1 cellular context compared by ENCODE assay signal in the genomic region with DNA sequence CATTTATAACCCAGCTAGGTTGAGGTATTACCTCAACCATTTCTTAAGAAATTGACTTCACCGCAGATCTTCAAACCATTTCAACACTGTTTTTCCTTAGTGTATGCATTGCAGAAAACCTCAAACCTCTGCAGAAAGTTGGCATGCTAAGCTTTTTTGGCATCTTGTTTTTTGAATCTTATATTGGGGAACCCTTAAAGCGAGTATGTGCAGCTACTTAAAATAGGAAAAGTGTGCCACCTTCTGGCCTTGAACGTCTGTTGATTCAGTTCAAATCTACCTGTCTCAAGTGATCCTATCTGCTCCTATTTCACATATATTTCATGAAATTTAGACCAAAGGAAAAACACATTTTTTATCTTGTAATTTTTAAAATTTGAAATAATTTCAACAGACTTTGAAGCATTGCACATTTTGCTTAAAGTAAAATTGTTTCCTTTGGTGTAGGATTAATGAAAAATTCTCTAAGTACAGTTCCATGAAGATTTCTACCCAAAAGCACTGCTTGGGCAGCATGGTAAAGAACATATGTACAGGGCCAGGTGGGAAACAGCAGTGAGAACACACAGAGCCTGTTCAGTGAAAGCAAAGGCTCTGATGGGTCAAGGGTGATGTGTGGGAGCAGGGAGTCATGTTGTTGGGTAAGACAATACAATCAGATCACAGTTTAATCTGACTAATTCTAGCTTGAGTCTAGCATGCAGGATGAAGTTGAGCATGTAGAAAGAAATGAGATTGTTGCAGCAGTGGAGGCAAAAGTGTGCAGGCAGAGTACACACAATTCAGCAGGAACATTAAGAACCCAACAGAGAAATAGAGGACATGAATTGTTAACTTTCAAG.
TF ChIP-seq lines count a peak whose summit lies in the region.

No MANE protein-coding gene starts in this region.

TF ChIP-seq in K562, 482 proteins besides CTCF, POLR2A, EP300 and RAD21 (continued from another document and continues in another):
- TF ChIP-seq ZNF274 (IDR thresholded peaks at IDR 0.05; ENCODE audit: borderline replicate concordance, low read depth, low read length) (no peak), SREBF2 (CRISPR knock-in tag; IDR thresholded peaks at IDR 0.05) (no peak), TBL1XR1 (IDR thresholded peaks at IDR 0.05; ENCODE audit: low read length in 2 of 2) (no peak), BACH1 (tag; IDR thresholded peaks at IDR 0.05) (no peak), ZNF263 (CRISPR knock-in tag; IDR thresholded peaks at IDR 0.05; ENCODE audit: borderline replicate concordance) (no peak), LEF1 (IDR thresholded peaks at IDR 0.05) (no peak), POU5F1 (IDR thresholded peaks at IDR 0.05; ENCODE audit: borderline replicate concordance, low read depth, low read length, partially characterized antibody) (no peak), SMC3 (conservative IDR thresholded peaks at IDR 0.05; ENCODE audit: insufficient read depth, low read depth, low read length) (peak; percentile 89), ZNF143 (CRISPR knock-in tag; IDR thresholded peaks at IDR 0.05) (no peak), NFATC3 (IDR thresholded peaks at IDR 0.05) (0 out of 2 replicates have a peak, but pooled peaks have one; percentile 32), HDAC3 (IDR thresholded peaks at IDR 0.05; ENCODE audit: borderline replicate concordance, partially characterized antibody) (no peak), TSC22D4 (tag; IDR thresholded peaks at IDR 0.05) (no peak), ZC3H8 (IDR thresholded peaks at IDR 0.05) (no peak), ESRRB (CRISPR knock-in tag; IDR thresholded peaks at IDR 0.05; ENCODE audit: borderline replicate concordance) (no peak), ZNF282 (CRISPR knock-in tag; IDR thresholded peaks at IDR 0.05) (no peak), NONO (IDR thresholded peaks at IDR 0.05; ENCODE audit: low read depth in 2 of 2, low read length in 1 of 2) (no peak), IRF2 (CRISPR knock-in tag; IDR thresholded peaks at IDR 0.05) (no peak), HIVEP1 (CRISPR knock-in tag; IDR thresholded peaks at IDR 0.05) (no peak), ELF2 (CRISPR knock-in tag; IDR thresholded peaks at IDR 0.05) (no peak), RBM17 (IDR thresholded peaks at IDR 0.05; ENCODE audit: borderline replicate concordance, low read depth, low read length) (no peak), STAG1 (CRISPR knock-in tag; IDR thresholded peaks at IDR 0.05; ENCODE audit: borderline replicate concordance) (no peak), TEAD2 (tag; IDR thresholded peaks at IDR 0.05) (no peak), ZC3H11A (IDR thresholded peaks at IDR 0.05; ENCODE audit: low read depth, low read length) (no peak), ZKSCAN1 (IDR thresholded peaks at IDR 0.05; ENCODE audit: low read depth, low read length) (no peak), ZNF212 (CRISPR knock-in tag; IDR thresholded peaks at IDR 0.05) (no peak), HNRNPUL1 (IDR thresholded peaks at IDR 0.05; ENCODE audit: low read length) (no peak), PHF21A (IDR thresholded peaks at IDR 0.05; ENCODE audit: borderline replicate concordance, low read depth) (no peak), ZNF76 (CRISPR knock-in tag; IDR thresholded peaks at IDR 0.05; ENCODE audit: borderline replicate concordance) (no peak), GATAD2A (IDR thresholded peaks at IDR 0.05) (no peak), NR2C1 (IDR thresholded peaks at IDR 0.05) (no peak), NR2C1 (tag; IDR thresholded peaks at IDR 0.05) (no peak), MYC (IDR thresholded peaks at IDR 0.05; ENCODE audit: low read depth, low read length) (no peak), MYC (CRISPR knock-in tag; IDR thresholded peaks at IDR 0.05; ENCODE audit: borderline replicate concordance, low read depth) (no peak), ZSCAN29 (IDR thresholded peaks at IDR 0.05) (no peak), KAT8 (IDR thresholded peaks at IDR 0.05; ENCODE audit: low read depth) (no peak), CBX5 (IDR thresholded peaks at IDR 0.05; ENCODE audit: borderline replicate concordance, low read depth) (no peak)
- TF ChIP-seq, protein P1, sequence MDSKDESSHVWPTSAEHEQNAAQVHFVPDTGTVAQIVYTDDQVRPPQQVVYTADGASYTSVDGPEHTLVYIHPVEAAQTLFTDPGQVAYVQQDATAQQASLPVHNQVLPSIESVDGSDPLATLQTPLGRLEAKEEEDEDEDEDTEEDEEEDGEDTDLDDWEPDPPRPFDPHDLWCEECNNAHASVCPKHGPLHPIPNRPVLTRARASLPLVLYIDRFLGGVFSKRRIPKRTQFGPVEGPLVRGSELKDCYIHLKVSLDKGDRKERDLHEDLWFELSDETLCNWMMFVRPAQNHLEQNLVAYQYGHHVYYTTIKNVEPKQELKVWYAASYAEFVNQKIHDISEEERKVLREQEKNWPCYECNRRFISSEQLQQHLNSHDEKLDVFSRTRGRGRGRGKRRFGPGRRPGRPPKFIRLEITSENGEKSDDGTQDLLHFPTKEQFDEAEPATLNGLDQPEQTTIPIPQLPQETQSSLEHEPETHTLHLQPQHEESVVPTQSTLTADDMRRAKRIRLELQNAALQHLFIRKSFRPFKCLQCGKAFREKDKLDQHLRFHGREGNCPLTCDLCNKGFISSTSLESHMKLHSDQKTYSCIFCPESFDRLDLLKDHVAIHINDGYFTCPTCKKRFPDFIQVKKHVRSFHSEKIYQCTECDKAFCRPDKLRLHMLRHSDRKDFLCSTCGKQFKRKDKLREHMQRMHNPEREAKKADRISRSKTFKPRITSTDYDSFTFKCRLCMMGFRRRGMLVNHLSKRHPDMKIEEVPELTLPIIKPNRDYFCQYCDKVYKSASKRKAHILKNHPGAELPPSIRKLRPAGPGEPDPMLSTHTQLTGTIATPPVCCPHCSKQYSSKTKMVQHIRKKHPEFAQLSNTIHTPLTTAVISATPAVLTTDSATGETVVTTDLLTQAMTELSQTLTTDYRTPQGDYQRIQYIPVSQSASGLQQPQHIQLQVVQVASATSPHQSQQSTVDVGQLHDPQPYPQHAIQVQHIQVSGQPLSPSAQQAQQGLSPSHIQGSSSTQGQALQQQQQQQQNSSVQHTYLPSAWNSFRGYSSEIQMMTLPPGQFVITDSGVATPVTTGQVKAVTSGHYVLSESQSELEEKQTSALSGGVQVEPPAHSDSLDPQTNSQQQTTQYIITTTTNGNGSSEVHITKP (IDR thresholded peaks at IDR 0.05; ENCODE audit: partially characterized antibody): no peak
- TF ChIP-seq, protein P2, sequence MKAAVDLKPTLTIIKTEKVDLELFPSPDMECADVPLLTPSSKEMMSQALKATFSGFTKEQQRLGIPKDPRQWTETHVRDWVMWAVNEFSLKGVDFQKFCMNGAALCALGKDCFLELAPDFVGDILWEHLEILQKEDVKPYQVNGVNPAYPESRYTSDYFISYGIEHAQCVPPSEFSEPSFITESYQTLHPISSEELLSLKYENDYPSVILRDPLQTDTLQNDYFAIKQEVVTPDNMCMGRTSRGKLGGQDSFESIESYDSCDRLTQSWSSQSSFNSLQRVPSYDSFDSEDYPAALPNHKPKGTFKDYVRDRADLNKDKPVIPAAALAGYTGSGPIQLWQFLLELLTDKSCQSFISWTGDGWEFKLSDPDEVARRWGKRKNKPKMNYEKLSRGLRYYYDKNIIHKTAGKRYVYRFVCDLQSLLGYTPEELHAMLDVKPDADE (conservative IDR thresholded peaks at IDR 0.05; ENCODE audit: control insufficient read depth, low read depth, low read length): no peak
- TF ChIP-seq, protein P3, sequence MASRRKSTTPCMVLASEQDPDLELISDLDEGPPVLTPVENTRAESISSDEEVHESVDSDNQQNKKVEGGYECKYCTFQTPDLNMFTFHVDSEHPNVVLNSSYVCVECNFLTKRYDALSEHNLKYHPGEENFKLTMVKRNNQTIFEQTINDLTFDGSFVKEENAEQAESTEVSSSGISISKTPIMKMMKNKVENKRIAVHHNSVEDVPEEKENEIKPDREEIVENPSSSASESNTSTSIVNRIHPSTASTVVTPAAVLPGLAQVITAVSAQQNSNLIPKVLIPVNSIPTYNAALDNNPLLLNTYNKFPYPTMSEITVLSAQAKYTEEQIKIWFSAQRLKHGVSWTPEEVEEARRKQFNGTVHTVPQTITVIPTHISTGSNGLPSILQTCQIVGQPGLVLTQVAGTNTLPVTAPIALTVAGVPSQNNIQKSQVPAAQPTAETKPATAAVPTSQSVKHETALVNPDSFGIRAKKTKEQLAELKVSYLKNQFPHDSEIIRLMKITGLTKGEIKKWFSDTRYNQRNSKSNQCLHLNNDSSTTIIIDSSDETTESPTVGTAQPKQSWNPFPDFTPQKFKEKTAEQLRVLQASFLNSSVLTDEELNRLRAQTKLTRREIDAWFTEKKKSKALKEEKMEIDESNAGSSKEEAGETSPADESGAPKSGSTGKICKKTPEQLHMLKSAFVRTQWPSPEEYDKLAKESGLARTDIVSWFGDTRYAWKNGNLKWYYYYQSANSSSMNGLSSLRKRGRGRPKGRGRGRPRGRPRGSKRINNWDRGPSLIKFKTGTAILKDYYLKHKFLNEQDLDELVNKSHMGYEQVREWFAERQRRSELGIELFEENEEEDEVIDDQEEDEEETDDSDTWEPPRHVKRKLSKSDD (conservative IDR thresholded peaks at IDR 0.05; ENCODE audit: low read length): no peak
- TF ChIP-seq, protein P4, sequence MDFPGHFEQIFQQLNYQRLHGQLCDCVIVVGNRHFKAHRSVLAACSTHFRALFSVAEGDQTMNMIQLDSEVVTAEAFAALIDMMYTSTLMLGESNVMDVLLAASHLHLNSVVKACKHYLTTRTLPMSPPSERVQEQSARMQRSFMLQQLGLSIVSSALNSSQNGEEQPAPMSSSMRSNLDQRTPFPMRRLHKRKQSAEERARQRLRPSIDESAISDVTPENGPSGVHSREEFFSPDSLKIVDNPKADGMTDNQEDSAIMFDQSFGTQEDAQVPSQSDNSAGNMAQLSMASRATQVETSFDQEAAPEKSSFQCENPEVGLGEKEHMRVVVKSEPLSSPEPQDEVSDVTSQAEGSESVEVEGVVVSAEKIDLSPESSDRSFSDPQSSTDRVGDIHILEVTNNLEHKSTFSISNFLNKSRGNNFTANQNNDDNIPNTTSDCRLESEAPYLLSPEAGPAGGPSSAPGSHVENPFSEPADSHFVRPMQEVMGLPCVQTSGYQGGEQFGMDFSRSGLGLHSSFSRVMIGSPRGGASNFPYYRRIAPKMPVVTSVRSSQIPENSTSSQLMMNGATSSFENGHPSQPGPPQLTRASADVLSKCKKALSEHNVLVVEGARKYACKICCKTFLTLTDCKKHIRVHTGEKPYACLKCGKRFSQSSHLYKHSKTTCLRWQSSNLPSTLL (IDR thresholded peaks at IDR 0.05): no peak
- TF ChIP-seq, protein P5, sequence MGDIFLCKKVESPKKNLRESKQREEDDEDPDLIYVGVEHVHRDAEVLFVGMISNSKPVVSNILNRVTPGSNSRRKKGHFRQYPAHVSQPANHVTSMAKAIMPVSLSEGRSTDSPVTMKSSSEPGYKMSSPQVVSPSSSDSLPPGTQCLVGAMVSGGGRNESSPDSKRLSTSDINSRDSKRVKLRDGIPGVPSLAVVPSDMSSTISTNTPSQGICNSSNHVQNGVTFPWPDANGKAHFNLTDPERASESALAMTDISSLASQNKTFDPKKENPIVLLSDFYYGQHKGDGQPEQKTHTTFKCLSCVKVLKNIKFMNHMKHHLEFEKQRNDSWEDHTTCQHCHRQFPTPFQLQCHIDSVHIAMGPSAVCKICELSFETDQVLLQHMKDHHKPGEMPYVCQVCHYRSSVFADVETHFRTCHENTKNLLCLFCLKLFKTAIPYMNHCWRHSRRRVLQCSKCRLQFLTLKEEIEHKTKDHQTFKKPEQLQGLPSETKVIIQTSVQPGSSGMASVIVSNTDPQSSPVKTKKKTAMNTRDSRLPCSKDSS (IDR thresholded peaks at IDR 0.05; ENCODE audit: low read depth, partially characterized antibody): no peak
- TF ChIP-seq, protein P6, sequence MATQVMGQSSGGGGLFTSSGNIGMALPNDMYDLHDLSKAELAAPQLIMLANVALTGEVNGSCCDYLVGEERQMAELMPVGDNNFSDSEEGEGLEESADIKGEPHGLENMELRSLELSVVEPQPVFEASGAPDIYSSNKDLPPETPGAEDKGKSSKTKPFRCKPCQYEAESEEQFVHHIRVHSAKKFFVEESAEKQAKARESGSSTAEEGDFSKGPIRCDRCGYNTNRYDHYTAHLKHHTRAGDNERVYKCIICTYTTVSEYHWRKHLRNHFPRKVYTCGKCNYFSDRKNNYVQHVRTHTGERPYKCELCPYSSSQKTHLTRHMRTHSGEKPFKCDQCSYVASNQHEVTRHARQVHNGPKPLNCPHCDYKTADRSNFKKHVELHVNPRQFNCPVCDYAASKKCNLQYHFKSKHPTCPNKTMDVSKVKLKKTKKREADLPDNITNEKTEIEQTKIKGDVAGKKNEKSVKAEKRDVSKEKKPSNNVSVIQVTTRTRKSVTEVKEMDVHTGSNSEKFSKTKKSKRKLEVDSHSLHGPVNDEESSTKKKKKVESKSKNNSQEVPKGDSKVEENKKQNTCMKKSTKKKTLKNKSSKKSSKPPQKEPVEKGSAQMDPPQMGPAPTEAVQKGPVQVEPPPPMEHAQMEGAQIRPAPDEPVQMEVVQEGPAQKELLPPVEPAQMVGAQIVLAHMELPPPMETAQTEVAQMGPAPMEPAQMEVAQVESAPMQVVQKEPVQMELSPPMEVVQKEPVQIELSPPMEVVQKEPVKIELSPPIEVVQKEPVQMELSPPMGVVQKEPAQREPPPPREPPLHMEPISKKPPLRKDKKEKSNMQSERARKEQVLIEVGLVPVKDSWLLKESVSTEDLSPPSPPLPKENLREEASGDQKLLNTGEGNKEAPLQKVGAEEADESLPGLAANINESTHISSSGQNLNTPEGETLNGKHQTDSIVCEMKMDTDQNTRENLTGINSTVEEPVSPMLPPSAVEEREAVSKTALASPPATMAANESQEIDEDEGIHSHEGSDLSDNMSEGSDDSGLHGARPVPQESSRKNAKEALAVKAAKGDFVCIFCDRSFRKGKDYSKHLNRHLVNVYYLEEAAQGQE (CRISPR knock-in tag; IDR thresholded peaks at IDR 0.05; ENCODE audit: low read depth): no peak
